1 cellular context compared by ENCODE assay signal in genomic region chr6:41767112-41767946, GRCh38.
A peak's percentile ranks its signal among the peaks of the same experiment; 100 is the strongest.
TF ChIP-seq lines count a peak whose summit lies in the region.

No MANE protein-coding gene starts in this region.

TF ChIP-seq in HepG2, 621 proteins besides CTCF, POLR2A, EP300 and RAD21 (continued from another document):
- TF ChIP-seq GLMP (CRISPR knock-in tag; IDR thresholded peaks at IDR 0.05; ENCODE audit: borderline replicate concordance) = no peak
- TF ChIP-seq HNF1B (CRISPR knock-in tag; IDR thresholded peaks at IDR 0.05) = no peak
- TF ChIP-seq HHEX (CRISPR knock-in tag; IDR thresholded peaks at IDR 0.05) = no peak
- TF ChIP-seq AFF4 (CRISPR knock-in tag; IDR thresholded peaks at IDR 0.05) = no peak
- no peak for TF ChIP-seq ZNF879 (CRISPR knock-in tag; IDR thresholded peaks at IDR 0.05)
- TF ChIP-seq ZNF552 (CRISPR knock-in tag; IDR thresholded peaks at IDR 0.05; ENCODE audit: borderline replicate concordance) = no peak
- TF ChIP-seq CEBPG (CRISPR knock-in tag; IDR thresholded peaks at IDR 0.05) = peak; percentile 75
- TF ChIP-seq JUND (CRISPR knock-in tag; IDR thresholded peaks at IDR 0.05) = 0 out of 2 replicates have a peak, but pooled peaks have one; percentile 13
- no peak for TF ChIP-seq ZNF749 (CRISPR knock-in tag; IDR thresholded peaks at IDR 0.05; ENCODE audit: borderline replicate concordance)
- no peak for TF ChIP-seq ZNF432 (CRISPR knock-in tag; IDR thresholded peaks at IDR 0.05; ENCODE audit: borderline replicate concordance)
- TF ChIP-seq ZNF276 (CRISPR knock-in tag; IDR thresholded peaks at IDR 0.05; ENCODE audit: low read depth) = 0 out of 2 replicates have a peak, but pooled peaks have one; percentile 42
- TF ChIP-seq ZFX (CRISPR knock-in tag; IDR thresholded peaks at IDR 0.05; ENCODE audit: low read depth) = peak; percentile 74; the same call in 1 of the 2 replicates
- TF ChIP-seq REXO4 (CRISPR knock-in tag; IDR thresholded peaks at IDR 0.05; ENCODE audit: borderline replicate concordance) = no peak
- peak; percentile 15; the same call in 1 of the 2 replicates for TF ChIP-seq THRA (CRISPR knock-in tag; IDR thresholded peaks at IDR 0.05; ENCODE audit: borderline replicate concordance)
- TF ChIP-seq BRF2 (CRISPR knock-in tag; IDR thresholded peaks at IDR 0.05) = no peak
- no peak for TF ChIP-seq EZH2 (conservative IDR thresholded peaks at IDR 0.05; ENCODE audit: low read depth, low read length)
- no peak for TF ChIP-seq ZNF280B (CRISPR knock-in tag; IDR thresholded peaks at IDR 0.05; ENCODE audit: borderline replicate concordance)
- no peak for TF ChIP-seq FOSL1 (CRISPR knock-in tag; IDR thresholded peaks at IDR 0.05; ENCODE audit: borderline replicate concordance)
- TF ChIP-seq ZNF550 (CRISPR knock-in tag; IDR thresholded peaks at IDR 0.05; ENCODE audit: borderline replicate concordance) = 0 out of 2 replicates have a peak, but pooled peaks have one; percentile 67
- no peak for TF ChIP-seq U2AF1 (optimal IDR thresholded peaks at IDR 0.05; ENCODE audit: low read depth, low read length)
- TF ChIP-seq ZNF275 (CRISPR knock-in tag; IDR thresholded peaks at IDR 0.05; ENCODE audit: borderline replicate concordance) = no peak
- TF ChIP-seq KAT2B (IDR thresholded peaks at IDR 0.05; ENCODE audit: borderline replicate concordance, low read depth, low read length) = no peak
